In the genomic region with DNA sequence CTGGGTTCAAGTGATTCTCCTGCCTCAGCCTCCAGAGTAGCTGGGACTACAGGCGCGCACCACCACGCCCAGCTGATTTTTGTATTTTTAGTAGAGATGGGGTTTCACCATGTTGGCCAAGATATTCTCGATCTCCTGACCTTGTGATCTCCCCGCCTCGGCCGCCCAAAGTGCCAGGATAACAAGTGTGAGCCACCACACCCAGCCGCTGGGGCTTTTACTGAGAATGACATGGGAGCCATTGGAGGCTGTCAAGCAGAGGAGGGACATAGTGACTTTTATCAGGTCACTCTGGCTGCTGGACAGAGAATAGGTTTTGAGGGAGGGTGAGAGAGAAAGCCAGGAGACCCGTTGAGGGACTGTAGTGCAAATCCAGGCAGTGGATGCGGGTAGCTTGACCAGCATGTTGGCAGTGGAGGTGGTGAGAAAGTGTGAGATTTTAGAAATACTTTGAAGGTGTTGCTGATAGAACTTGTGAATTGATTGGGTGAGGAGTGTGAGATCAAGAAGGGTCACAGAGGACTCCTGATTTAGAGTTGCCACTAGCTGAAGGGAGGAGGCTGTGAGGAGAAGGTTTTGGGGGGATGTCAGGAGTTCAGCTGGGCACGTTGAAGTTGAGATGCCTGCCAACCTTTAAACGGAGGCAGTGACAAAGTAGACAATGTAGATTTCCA, we compare ENCODE assay signal across 25 cellular contexts.
"Had no signal": no experiment of that assay in that cellular context is flagged by ENCODE, and none has a peak within 500 bp of the region (broad histone marks: within the 10 kb centered on the region; RNA-seq: fewer than 3 reads in every experiment).

No MANE protein-coding gene starts in this region.

- H3K36me3 ChIP-seq: pancreas, prostate gland, right lobe of liver, thyroid gland, transverse colon, vagina had no signal

- H3K27me3 Mint-ChIP-seq: naive thymus-derived CD4-positive, alpha-beta T cell; natural killer cell treated with Interleukin-12 subunit alpha and Interleukin-12 subunit beta and Interleukin-15 and Interleukin-18, amount 100 ng/mL, for 72 hours; stimulated activated memory B cell treated with anti-CD40 and anti-IgM and Interleukin-4, amounts not matched to agents 10 μg/mL and 1 μg/mL and 100 μg/mL, for 72 hours had no signal

- H3K27ac ChIP-seq: left ventricle myocardium inferior, pancreas, prostate gland, right lobe of liver, stomach, testis, thyroid gland, transverse colon, upper lobe of left lung, vagina had no signal

- H3K27me3 ChIP-seq: pancreas, right lobe of liver, stomach, testis, thyroid gland, transverse colon, upper lobe of left lung, vagina had no signal

- DNase-seq: hippocampal formation; left ventricle myocardium inferior; mucosa of descending colon; naive thymus-derived CD4-positive, alpha-beta T cell; nucleus accumbens; pancreas; retina; right lobe of liver; stimulated activated CD4-positive, alpha-beta T cell treated with anti-CD3 and anti-CD28 coated beads, Interleukin-1b, Interleukin-23, amount 100 ng/mL, for 48 hours; stimulated activated CD4-positive, alpha-beta T cell treated with anti-CD3 and anti-CD28 coated beads, Interleukin-2, amount 100 ng/mL, for 48 hours; stimulated activated CD4-positive, alpha-beta T cell treated with anti-CD3 and anti-CD28 coated beads, Interleukin-4, amount 100 ng/mL, for 4 hours; stimulated activated CD8-positive, alpha-beta memory T cell treated with anti-CD3 and anti-CD28 coated beads, Interleukin-4, amount 100 ng/mL, for 48 hours; stimulated activated naive CD8-positive, alpha-beta T cell treated with anti-CD3 and anti-CD28 coated beads, Interleukin-15, Interleukin-2, amounts not matched to agents 100 U/mL and 50 U/mL, for 24 hours; stomach; testis; thyroid gland; transverse colon; upper lobe of left lung had no signal

- ATAC-seq: mucosa of descending colon; naive thymus-derived CD4-positive, alpha-beta T cell; natural killer cell treated with Interleukin-12 subunit alpha and Interleukin-12 subunit beta and Interleukin-15 and Interleukin-18, amount 100 ng/mL, for 72 hours; pancreas; right lobe of liver; stimulated activated memory B cell treated with anti-CD40 and anti-IgM and Interleukin-4, amounts not matched to agents 10 μg/mL and 1 μg/mL and 100 μg/mL, for 72 hours; stimulated activated naive CD8-positive, alpha-beta T cell treated with anti-CD3 and anti-CD28 coated beads, Interleukin-15, Interleukin-2, amounts not matched to agents 100 U/mL and 50 U/mL, for 24 hours had no signal

- H3K4me2 ChIP-seq: smooth muscle cell had no signal

- H3K4me3 ChIP-seq: left ventricle myocardium inferior, lung, mucosa of descending colon, pancreas, prostate gland, right lobe of liver, smooth muscle cell, stomach, testis, thyroid gland, transverse colon, upper lobe of left lung, vagina had no signal

- H3K9me3 ChIP-seq: left ventricle myocardium inferior, mucosa of descending colon, pancreas, prostate gland, right lobe of liver, stomach, testis, thyroid gland, transverse colon, upper lobe of left lung, vagina had no signal

- H3K9me3 Mint-ChIP-seq: naive thymus-derived CD4-positive, alpha-beta T cell; natural killer cell treated with Interleukin-12 subunit alpha and Interleukin-12 subunit beta and Interleukin-15 and Interleukin-18, amount 100 ng/mL, for 72 hours had no signal

- H3K4me1 Mint-ChIP-seq: stimulated activated memory B cell treated with anti-CD40 and anti-IgM and Interleukin-4, amounts not matched to agents 10 μg/mL and 1 μg/mL and 100 μg/mL, for 72 hours had no signal

- H3K4me1 ChIP-seq: left ventricle myocardium inferior, pancreas, prostate gland, right lobe of liver, stomach, testis, thyroid gland, upper lobe of left lung, vagina had no signal

- H3K4me3 Mint-ChIP-seq: naive thymus-derived CD4-positive, alpha-beta T cell; natural killer cell treated with Interleukin-12 subunit alpha and Interleukin-12 subunit beta and Interleukin-15 and Interleukin-18, amount 100 ng/mL, for 72 hours; stimulated activated memory B cell treated with anti-CD40 and anti-IgM and Interleukin-4, amounts not matched to agents 10 μg/mL and 1 μg/mL and 100 μg/mL, for 72 hours had no signal

- FAIRE-seq: keratinocyte, pancreas had no signal

- H3K27ac Mint-ChIP-seq: natural killer cell treated with Interleukin-12 subunit alpha and Interleukin-12 subunit beta and Interleukin-15 and Interleukin-18, amount 100 ng/mL, for 72 hours; stimulated activated memory B cell treated with anti-CD40 and anti-IgM and Interleukin-4, amounts not matched to agents 10 μg/mL and 1 μg/mL and 100 μg/mL, for 72 hours had no signal
